ENCODE assay signal across 7 cellular contexts in genomic region chr3:55797775-55798174, GRCh38.
"Had no signal": no experiment of that assay in that cellular context is flagged by ENCODE, and none has a peak within 500 bp of the region (broad histone marks: within the 10 kb centered on the region; RNA-seq: fewer than 3 reads in every experiment).

No MANE protein-coding gene starts in this region.

- ATAC-seq: GM12878 had no signal

- FAIRE-seq: GM12878, GM12891, GM12892, GM18507, GM19239 had no signal

- DNase-seq: GDM1, GF-D8 had no signal

- H3K4me3 ChIP-seq: GM12878 had no signal
